17 cellular contexts compared by ENCODE assay signal in genomic region chr3:38567498-38567897, GRCh38.
"Had no signal": no experiment of that assay in that cellular context is flagged by ENCODE, and none has a peak within 500 bp of the region (broad histone marks: within the 10 kb centered on the region; RNA-seq: fewer than 3 reads in every experiment).

No MANE protein-coding gene starts in this region.

- H3K27ac ChIP-seq: colonic mucosa, epithelial cell of prostate, gastroesophageal sphincter, prostate gland, SK-N-MC, thyroid gland had no signal

- DNase-seq: activated CD4-positive, alpha-beta T cell treated with anti-CD3 and anti-CD28 coated beads for 1 hour; activated CD4-positive, alpha-beta T cell treated with anti-CD3 and anti-CD28 coated beads, Interleukin-2, amount 50 U/mL, for 48 hours; activated naive CD8-positive, alpha-beta T cell treated with anti-CD3 and anti-CD28 coated beads for 36 hours; colonic mucosa; hypothalamus; stimulated activated CD4-positive, alpha-beta T cell treated with anti-CD3 and anti-CD28 coated beads, Interleukin-12 subunit alpha, Interleukin-12 subunit beta, amount 100 ng/mL, for 4 hours; stimulated activated CD4-positive, alpha-beta T cell treated with anti-CD3 and anti-CD28 coated beads, Interleukin-4, amount 100 ng/mL, for 4 hours; stimulated activated naive CD8-positive, alpha-beta T cell treated with anti-CD3 and anti-CD28 coated beads, Interleukin-15, Interleukin-2, amounts not matched to agents 100 U/mL and 50 U/mL, for 24 hours; substantia nigra; SW 1271; T-helper 17 cell; thyroid gland had no signal

- H3K27me3 ChIP-seq: colonic mucosa, gastroesophageal sphincter, thyroid gland had no signal

- H3K36me3 ChIP-seq: colonic mucosa, gastroesophageal sphincter, prostate gland, thyroid gland had no signal

- H3K4me1 ChIP-seq: colonic mucosa, gastroesophageal sphincter, prostate gland, thyroid gland had no signal

- H3K9me3 ChIP-seq: colonic mucosa, gastroesophageal sphincter, prostate gland, thyroid gland had no signal

- H3K4me3 ChIP-seq: colonic mucosa, gastroesophageal sphincter, lung, prostate gland, SK-N-MC, thyroid gland had no signal
